Comparison of ENCODE assay signal across 7 cellular contexts in the genomic region with DNA sequence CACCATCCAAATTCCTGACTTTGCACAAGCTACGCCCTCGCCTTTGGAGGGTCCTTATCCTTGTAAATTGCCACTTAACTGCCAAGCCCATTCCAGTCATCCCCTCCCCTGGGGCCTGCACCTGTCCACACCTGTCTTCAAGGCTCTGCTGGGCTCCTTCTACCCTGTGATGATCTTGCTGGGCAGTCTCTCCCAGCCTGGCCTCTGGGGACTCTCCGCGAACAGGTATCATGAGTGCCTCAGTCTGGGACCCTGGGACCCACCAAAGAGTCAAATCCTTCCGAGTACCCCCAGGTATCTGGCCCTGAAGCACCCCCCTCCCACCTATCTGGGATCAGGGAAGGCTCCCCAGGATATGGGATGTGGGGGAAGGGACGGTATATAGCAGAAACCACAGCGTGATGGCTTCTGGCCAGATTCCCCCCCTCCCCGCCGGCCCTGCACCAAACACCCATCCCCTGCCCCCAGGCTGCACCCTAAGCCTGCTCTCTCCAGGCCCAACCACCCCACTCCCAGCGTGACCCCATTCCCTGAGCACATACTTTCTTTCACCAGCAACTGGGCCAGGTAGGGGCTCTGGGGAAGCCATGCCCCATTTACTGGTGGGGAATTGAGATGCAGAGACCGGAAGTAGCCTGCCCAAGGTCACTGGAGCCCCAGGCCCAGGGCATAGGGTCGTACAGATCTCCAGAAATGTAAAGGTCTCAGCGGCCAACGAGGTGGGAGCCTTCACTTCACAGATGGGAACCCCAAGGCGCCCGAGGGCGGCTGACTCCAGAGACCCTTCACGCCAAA. TPM values are rescaled to one million over a fixed set of nuclear protein-coding genes. Genes with fewer than 3 reads are reported as not detected.
DNase-seq lines count a peak whose midpoint lies in the region; ATAC-seq, FAIRE-seq and TF ChIP-seq lines count a peak whose summit lies in the region.

No MANE protein-coding gene starts in this region.

- peaks cover 17% of the 10 kb centered on the region for H3K4me1 Mint-ChIP-seq in osteocyte (ENCODE audit: unreplicated experiment)

- H3K27ac ChIP-seq in GM23248: no peak overlapping the region
- peak overlapping the region; percentile 5 for H3K27ac ChIP-seq in OCI-LY3 (ENCODE audit: low read length)
- H3K27ac ChIP-seq in endothelial cell of umbilical vein (ENCODE audit: insufficient read depth, low read depth, low read length): no peak overlapping the region

- H3K4me3 Mint-ChIP-seq in osteocyte (ENCODE audit: unreplicated experiment): peak overlapping the region; percentile 87

- POLR2A ChIA-PET in endothelial cell of umbilical vein (lab: Charles Lee): no interaction called here

- dilution Hi-C loops in endothelial cell of umbilical vein (cut with MboI; ENCODE audit: extremely low pct_ligation_motif_present, low sequenced_read_pairs): no loop called here

- in situ Hi-C loops in GM23248 (cut with MboI): no loop called here

- CTCF ChIA-PET in endothelial cell of umbilical vein (lab: Charles Lee): interaction anchor here (1.6 kb wide), 1 partner anchor 42 kb away, joined by 5 read pairs; the partner anchor contains the start of gene STARD10

- ATAC-seq in HG03045 (IDR thresholded peaks at IDR 0.05; ENCODE audit: unreplicated experiment) (no peak), GM19351 (IDR thresholded peaks at IDR 0.05; ENCODE audit: unreplicated experiment) (no peak)

- H3K4me3 ChIP-seq in GM23248 (peak overlapping the region; percentile 90), OCI-LY3 (ENCODE audit: low read length) (peak overlapping the region; percentile 82), endothelial cell of umbilical vein (replicated peaks in 1 of 3; ENCODE audit: insufficient read depth in 1 of 3, low read depth in 1 of 3, low read length in 3 of 3) (peak overlapping the region; percentile 59 to 77 (median 62))

- intact Hi-C loops in endothelial cell of umbilical vein (cut with micrococcal nuclease): loop anchor here (1.0 kb wide), 1 partner anchor 42 kb away; no protein-coding TSS in a partner anchor

- peak overlapping the region; percentile 18 for H3K27ac Mint-ChIP-seq in osteocyte (ENCODE audit: unreplicated experiment)

- no TSS peak for BruUV-seq in endothelial cell of umbilical vein (replicated peaks; lab: Mats Ljungman, UMichigan)

- no peaks in the 10 kb centered on the region for H3K9me2 ChIP-seq in GM23248 (ENCODE audit: insufficient read depth)

- peak overlapping the region; percentile 80 for H2AFZ ChIP-seq in GM23248
- 0 out of 2 replicates have a peak overlapping the region, but pooled peaks have one; percentile 12 for H2AFZ ChIP-seq in OCI-LY3 (ENCODE audit: low read depth, low read length)
- H2AFZ ChIP-seq in endothelial cell of umbilical vein (ENCODE audit: low read depth, low read length): peak overlapping the region; percentile 84

- no peak for FAIRE-seq in endothelial cell of umbilical vein (lab: Jason Lieb, UNC)

- no peaks in the 10 kb centered on the region for H3K9me1 ChIP-seq in endothelial cell of umbilical vein (replicated peaks; ENCODE audit: control insufficient read depth, extremely low read depth, insufficient read depth, low read length)

- H3K9me3 ChIP-seq in GM23248 (ENCODE audit: low read depth) (no peaks in the 10 kb centered on the region), OCI-LY3 (ENCODE audit: insufficient read depth, low read length) (no peaks in the 10 kb centered on the region), endothelial cell of umbilical vein (replicated peaks; ENCODE audit: control insufficient read depth, insufficient read depth, low read length) (no peaks in the 10 kb centered on the region)

- H3K4me1 ChIP-seq in GM23248 (ENCODE audit: insufficient read depth) (peaks cover 14% of the 10 kb centered on the region), OCI-LY3 (ENCODE audit: low read length) (peaks cover 16% of the 10 kb centered on the region), endothelial cell of umbilical vein (ENCODE audit: control insufficient read depth, extremely low read depth, insufficient read depth, low read length) (peaks cover 12% of the 10 kb centered on the region)

- H4K20me1 ChIP-seq in GM23248 (ENCODE audit: insufficient read depth) (no peaks in the 10 kb centered on the region), OCI-LY3 (ENCODE audit: insufficient read depth, low read length) (no peaks in the 10 kb centered on the region), endothelial cell of umbilical vein (replicated peaks; ENCODE audit: control insufficient read depth, extremely low read depth, insufficient read depth, low read length) (no peaks in the 10 kb centered on the region)

- WGBS in GM23248 (ENCODE audit: low coverage in 1 of 2, low lambda C conversion rate in 2 of 2, missing lambda C conversion rate in 2 of 2), 2 experiments: 33 to 34% methylated on average over 14 to 16 of the region's 18 CpGs

- DNase-seq in GM23248 (no peak), endothelial cell of umbilical vein (ENCODE audit: low read depth, low spot score) (no peak), osteocyte (ENCODE audit: extremely low spot score, unreplicated experiment) (no peak), RKO (ENCODE audit: low spot score) (no peak)

- H3K79me2 ChIP-seq in GM23248 (ENCODE audit: insufficient read depth) (peaks cover 19% of the 10 kb centered on the region; the same call in 1 of the 2 replicates), OCI-LY3 (ENCODE audit: low read length) (peaks cover 24% of the 10 kb centered on the region), endothelial cell of umbilical vein (ENCODE audit: control insufficient read depth, insufficient read depth, low read length) (peaks cover 8% of the 10 kb centered on the region)

- peaks cover 8% of the 10 kb centered on the region for H3K36me3 Mint-ChIP-seq in osteocyte (ENCODE audit: unreplicated experiment)

- H3K27me3 Mint-ChIP-seq in osteocyte (ENCODE audit: unreplicated experiment): no peaks in the 10 kb centered on the region

- H3K4me2 ChIP-seq in GM23248 (ENCODE audit: unreplicated experiment): peak overlapping the region; percentile 95
- H3K4me2 ChIP-seq in OCI-LY3 (ENCODE audit: low read length): peak overlapping the region; percentile 96
- H3K4me2 ChIP-seq in endothelial cell of umbilical vein (ENCODE audit: insufficient read depth, low read length): peak overlapping the region; percentile 87

- TF ChIP-seq CTCF in OCI-LY3 (IDR thresholded peaks at IDR 0.05; ENCODE audit: low read depth, low read length): no peak
- TF ChIP-seq CTCF in endothelial cell of umbilical vein (IDR thresholded peaks at IDR 0.05; ENCODE audit: extremely low read depth in 1 of 2, insufficient read depth in 1 of 2, low read depth in 1 of 2, low read length in 2 of 2): no peak
- no peak for TF ChIP-seq CTCF in osteocyte (IDR thresholded peaks at IDR 0.05)

- 0 out of 2 replicates have a peak, but pooled peaks cover 4% of the 10 kb centered on the region for H3F3A ChIP-seq in GM23248 (ENCODE audit: insufficient read depth)

- H3K9ac ChIP-seq in GM23248 (peak overlapping the region; percentile 78), OCI-LY3 (ENCODE audit: low read length) (peak overlapping the region; percentile 74), endothelial cell of umbilical vein (replicated peaks; ENCODE audit: extremely low read depth, insufficient read depth, low read length) (peak overlapping the region; percentile 34)

- H3K36me3 ChIP-seq in GM23248 (ENCODE audit: low read depth) (no peaks in the 10 kb centered on the region), OCI-LY3 (replicated peaks; ENCODE audit: low read depth, low read length) (no peaks in the 10 kb centered on the region), endothelial cell of umbilical vein (ENCODE audit: control insufficient read depth in 2 of 2, extremely low read depth in 1 of 2, insufficient read depth in 2 of 2, low read length in 2 of 2) (no peaks in the 10 kb centered on the region)

- H3K27me3 ChIP-seq in GM23248 (replicated peaks; ENCODE audit: insufficient read depth) (no peaks in the 10 kb centered on the region), OCI-LY3 (ENCODE audit: low read depth, low read length) (no peaks in the 10 kb centered on the region), endothelial cell of umbilical vein (ENCODE audit: control insufficient read depth in 2 of 2, insufficient read depth in 2 of 2, low read length in 2 of 2) (no peaks in the 10 kb centered on the region)

- no peaks in the 10 kb centered on the region for H3K9me3 Mint-ChIP-seq in osteocyte (ENCODE audit: unreplicated experiment)

- TF ChIP-seq POLR2A in endothelial cell of umbilical vein (IDR thresholded peaks at IDR 0.05; ENCODE audit: low read depth, low read length): no peak

TF ChIP-seq in endothelial cell of umbilical vein, 7 proteins besides CTCF, POLR2A, EP300 and RAD21 (continues in another document):
- TF ChIP-seq MYC (IDR thresholded peaks at IDR 0.05; ENCODE audit: low read depth, low read length) (no peak), EZH2 (IDR thresholded peaks at IDR 0.05; ENCODE audit: borderline replicate concordance, low read depth, low read length, severe bottlenecking) (no peak)

RNA-seq across cellular contexts. Expression of gene ARAP1, which starts 0.7 kb away (rescaled TPM):
- total RNA-seq in GM23248 (2014; rRNA removed; shearing (Covaris generic)): 73.9 and 92.7 TPM in 2 replicates
- 39.0 and 41.5 TPM in 2 replicates for polyA plus RNA-seq in GM23248 (2016; fragmentation: Nextera tagmentation; extraction: Ambion mirVana)
- 66.2 and 78.3 TPM in 2 replicates for total RNA-seq in endothelial cell of umbilical vein
- 35.8 and 36.8 TPM in 2 replicates for polyA plus RNA-seq in endothelial cell of umbilical vein
- polyA plus RNA-seq in endothelial cell of umbilical vein (2011; cell fraction: cytosol; rRNA removed): 37.5 and 54.2 TPM in 2 replicates
- polyA plus RNA-seq in endothelial cell of umbilical vein (2011; cell fraction: nucleus; rRNA removed): 106 and 123 TPM in 2 replicates
- polyA plus RNA-seq in endothelial cell of umbilical vein (2012): 54.5 and 56.0 TPM in 2 replicates
- polyA minus RNA-seq in endothelial cell of umbilical vein: 67.3 and 74.8 TPM in 2 replicates
- 22.0 TPM for polyA minus RNA-seq in endothelial cell of umbilical vein (2011; cell fraction: cytosol; rRNA and poly(A)+ RNA removed)
- polyA minus RNA-seq in endothelial cell of umbilical vein (2011; cell fraction: nucleus; rRNA and poly(A)+ RNA removed): 61.9 and 69.4 TPM in 2 replicates
- 61.9 and 64.2 TPM in 2 replicates for total RNA-seq in osteocyte

RNA-seq across cellular contexts. Expression of gene STARD10, which starts 42.4 kb away (rescaled TPM):
- 5.7 and 14.7 TPM in 2 replicates for total RNA-seq in GM23248 (2014; rRNA removed; shearing (Covaris generic))
- polyA plus RNA-seq in GM23248 (2016; fragmentation: Nextera tagmentation; extraction: Ambion mirVana) (6.6 and 8.7 TPM in 2 replicates), endothelial cell of umbilical vein (22.5 and 23.2 TPM in 2 replicates)
- total RNA-seq in endothelial cell of umbilical vein (14.4 and 16.1 TPM in 2 replicates), osteocyte (27.7 and 35.3 TPM in 2 replicates)
- 21.4 and 23.1 TPM in 2 replicates for polyA plus RNA-seq in endothelial cell of umbilical vein (2011; cell fraction: cytosol; rRNA removed)
- polyA plus RNA-seq in endothelial cell of umbilical vein (2011; cell fraction: nucleus; rRNA removed): 10.3 and 14.7 TPM in 2 replicates
- polyA plus RNA-seq in endothelial cell of umbilical vein (2012): 14.6 and 26.1 TPM in 2 replicates
- polyA minus RNA-seq in endothelial cell of umbilical vein: 16.3 and 24.0 TPM in 2 replicates
- polyA minus RNA-seq in endothelial cell of umbilical vein (2011; cell fraction: cytosol; rRNA and poly(A)+ RNA removed): 4.6 TPM
- polyA minus RNA-seq in endothelial cell of umbilical vein (2011; cell fraction: nucleus; rRNA and poly(A)+ RNA removed): 2.8 and 2.9 TPM in 2 replicates

Comparison
In these comparisons a context has a peak if more than half of its experiments do, and no peak if none do; other contexts are left out.
1. H2AFZ ChIP-seq: peak in every context shown above with its lines; median percentile 84 in endothelial cell of umbilical vein; 80 in GM23248; 12 in OCI-LY3.